In the genomic region with DNA sequence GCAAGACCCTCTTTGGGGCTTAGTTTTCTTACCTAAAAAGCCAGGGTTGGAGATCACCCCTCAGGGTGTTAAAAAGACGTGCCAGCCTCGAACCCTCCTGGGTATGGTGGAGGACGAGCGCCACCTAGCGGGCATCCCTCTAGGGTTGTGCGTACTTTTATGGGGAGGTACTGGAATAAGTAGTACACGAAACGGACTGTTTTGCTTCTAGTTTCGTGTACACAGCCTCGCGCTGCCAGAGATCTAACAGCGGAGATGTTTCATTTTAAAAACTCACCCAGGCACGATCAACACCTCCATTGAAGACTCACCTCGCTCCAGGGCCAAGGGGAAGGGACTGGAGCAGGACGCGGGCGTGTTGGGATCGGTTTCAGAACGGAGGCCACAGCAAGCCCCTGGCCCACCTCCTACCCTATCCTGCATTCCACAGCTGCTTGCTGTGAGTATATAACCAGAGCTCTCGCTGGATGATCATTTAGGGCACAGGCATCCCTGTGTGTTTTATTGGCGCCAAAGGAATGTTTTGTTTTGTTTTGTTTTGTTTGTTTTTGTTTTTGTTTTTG, we compare ENCODE assay signal across 8 cellular contexts. TPM values are rescaled to one million over a fixed set of nuclear protein-coding genes. Genes with fewer than 3 reads are reported as not detected.
DNase-seq lines count a peak whose midpoint lies in the region; ATAC-seq and TF ChIP-seq lines count a peak whose summit lies in the region.

No MANE protein-coding gene starts in this region.

- H3K27me3 ChIP-seq in adipocyte (replicated peaks; ENCODE audit: control insufficient read depth, insufficient read depth, low read length) = peaks cover 43% of the 10 kb centered on the region

- H3K4me3 ChIP-seq in GM12875 (ENCODE audit: low read depth, low read length) (peak overlapping the region; percentile 45), adipocyte (ENCODE audit: low read length) (peak overlapping the region; percentile 85)

- H3K4me1 ChIP-seq in adipocyte (ENCODE audit: control insufficient read depth, insufficient read depth, low read length) = peaks cover 14% of the 10 kb centered on the region

- intact Hi-C loops in left ventricle myocardium superior (cut with micrococcal nuclease) = loop anchor here (2.0 to 5.0 kb wide), 2 partner anchors 696 to 822 kb away; no protein-coding TSS in a partner anchor

- H3K9ac ChIP-seq in adipocyte (ENCODE audit: low read length) = peak overlapping the region; percentile 70

- DNase-seq in NCI-H128 (lab: John Stamatoyannopoulos, UW; ENCODE audit: unreplicated experiment) (peak; percentile 68), T follicular helper cell (ENCODE audit: low read depth) (peak; percentile 62), adipocyte (ENCODE audit: low read depth) (peak; percentile 84), left ventricle myocardium superior (peak; percentile 90), renal cortical epithelial cell (ENCODE audit: low read depth) (peak; percentile 51), middle frontal gyrus (ENCODE audit: extremely low spot score, low spot score) (no peak)

- peaks cover 23% of the 10 kb centered on the region for H3K9me3 ChIP-seq in adipocyte (ENCODE audit: control insufficient read depth, low read length)

- H3K36me3 ChIP-seq in adipocyte (ENCODE audit: control insufficient read depth, insufficient read depth, low read length, severe bottlenecking) = no peaks in the 10 kb centered on the region

- peak; percentile 76 for ATAC-seq in HG02798 (IDR thresholded peaks at IDR 0.05; ENCODE audit: poor library complexity, unreplicated experiment)
- peak; percentile 78 for ATAC-seq in left ventricle myocardium superior

- TF ChIP-seq CTCF in GM12875 (IDR thresholded peaks at IDR 0.05; ENCODE audit: borderline replicate concordance, insufficient read depth, low read depth, low read length) = peak; percentile 71; the same call in 1 of the 2 replicates

RNA-seq across cellular contexts. Expression of gene NKX3-2, which starts 4.8 kb away (rescaled TPM):
- total RNA-seq in left ventricle myocardium superior (not detected), renal cortical epithelial cell (not detected in 2 replicates)
